In the genomic region with DNA sequence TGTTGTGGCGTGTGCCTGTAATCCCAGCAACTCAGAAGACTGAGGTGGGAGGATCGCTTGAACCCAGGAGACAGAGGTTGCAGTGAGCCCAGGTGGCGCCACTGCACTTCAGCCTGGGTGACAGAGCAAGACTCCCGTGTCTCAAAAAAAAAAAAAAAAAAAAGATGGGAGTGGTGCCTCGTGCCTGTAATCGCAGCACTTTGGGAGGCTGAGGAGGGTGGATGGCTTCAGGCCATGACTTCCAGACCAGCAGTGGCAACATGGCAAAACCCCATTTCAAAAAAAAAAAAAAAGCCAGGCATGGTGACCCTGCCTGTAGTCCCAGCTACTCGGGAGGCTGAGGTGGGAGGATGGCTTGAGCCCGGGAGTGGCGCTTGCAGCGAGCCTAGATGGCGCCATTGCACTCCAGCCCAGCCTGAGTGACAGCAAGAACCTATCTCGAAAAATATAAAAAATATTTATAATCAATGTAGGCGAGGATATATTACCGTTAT, we compare ENCODE assay signal across 8 cellular contexts. TPM values are rescaled to one million over a fixed set of nuclear protein-coding genes. Genes with fewer than 3 reads are reported as not detected.
DNase-seq lines count a peak whose midpoint lies in the region; ATAC-seq and TF ChIP-seq lines count a peak whose summit lies in the region.

No MANE protein-coding gene starts in this region.

- H3K4me3 ChIP-seq in NT2/D1 (ENCODE audit: insufficient read length, low read depth): no peak overlapping the region
- H3K4me3 ChIP-seq in retinal pigment epithelial cell (ENCODE audit: low read length): no peak overlapping the region

- ATAC-seq in HG03095 (IDR thresholded peaks at IDR 0.05; ENCODE audit: unreplicated experiment): peak; percentile 79
- ATAC-seq in foreskin keratinocyte: peak; percentile 68

- DNase-seq in GM10248 (ENCODE audit: extremely low spot score) (no peak), NT2/D1 (ENCODE audit: low read depth, low spot score) (peak; percentile 50), foreskin keratinocyte (peak; percentile 15 to 49), retinal pigment epithelial cell (ENCODE audit: low read depth) (peak; percentile 16), occipital lobe (lab: John Stamatoyannopoulos, UW) (no peak), GM19240 (ENCODE audit: insufficient read length, low spot score) (no peak)
- DNase-seq in activated T-cell treated with anti-CD3 and anti-CD28 coated beads, Interleukin-2, amount 50 U/mL, for 48 hours: peak; percentile 62 to 74

- TF ChIP-seq CTCF in GM10248 (IDR thresholded peaks at IDR 0.05; ENCODE audit: control extremely low read depth, extremely low read depth, low read depth, missing control alignments) (peak; percentile 56), foreskin keratinocyte (conservative IDR thresholded peaks at IDR 0.05) (peak; percentile 69), retinal pigment epithelial cell (conservative IDR thresholded peaks at IDR 0.05; ENCODE audit: low read depth, low read length) (peak; percentile 62)

- POLR2A ChIA-PET in GM10248 (lab: Yijun Ruan, JAX): interaction anchor here (0.6 kb wide), 1 partner anchor 27 kb away, joined by 4 read pairs; a partner anchor contains a TSS

- no peaks in the 10 kb centered on the region for H3K9me3 ChIP-seq in NT2/D1 (ENCODE audit: insufficient read depth, low read length)

- H3K27me3 ChIP-seq in NT2/D1 (ENCODE audit: insufficient read depth, insufficient read length) (no peaks in the 10 kb centered on the region), foreskin keratinocyte (no peaks in the 10 kb centered on the region)

- H3K4me1 ChIP-seq in NT2/D1 (ENCODE audit: insufficient read depth, insufficient read length): peaks cover 2% of the 10 kb centered on the region
- no peaks in the 10 kb centered on the region for H3K4me1 ChIP-seq in foreskin keratinocyte

- H3K9ac ChIP-seq in NT2/D1 (ENCODE audit: insufficient read length, low read depth): no peak overlapping the region

- peaks cover 22% of the 10 kb centered on the region for H3K36me3 ChIP-seq in NT2/D1 (ENCODE audit: insufficient read depth, insufficient read length, low read length)

- CTCF ChIA-PET in GM10248 (lab: Yijun Ruan, JAX): interaction anchor here (1.3 to 1.8 kb wide), 5 partner anchors 9 to 174 kb away, joined by 3 to 6 read pairs (median 4); a partner anchor contains a TSS

- H3K27ac ChIP-seq in foreskin keratinocyte: no peak overlapping the region

RNA-seq across cellular contexts. Expression of a gene that starts 27.0 kb away (rescaled TPM):
- total RNA-seq in foreskin keratinocyte (147 and 162 TPM in 2 replicates), occipital lobe (313 TPM)
- polyA plus RNA-seq in foreskin keratinocyte: 60.4 and 60.7 TPM in 2 replicates

RNA-seq across cellular contexts. Expression of a gene that starts 54.7 kb away (rescaled TPM):
- 4.2 TPM in 2 replicates for total RNA-seq in foreskin keratinocyte
- 0.68 and 0.77 TPM in 2 replicates for polyA plus RNA-seq in foreskin keratinocyte
- total RNA-seq in occipital lobe: 40.4 TPM

Comparison
In these comparisons a context has a peak if more than half of its experiments do, and no peak if none do; other contexts are left out.
1. DNase-seq: peak in NT2/D1 (single experiment), activated T-cell treated with anti-CD3 and anti-CD28 coated beads, Interleukin-2, amount 50 U/mL, for 48 hours (2 of 2), foreskin keratinocyte (2 of 2) and retinal pigment epithelial cell (single experiment); none in GM10248 (single experiment), occipital lobe (single experiment) and GM19240 (single experiment).
2. Peak in every context shown above with its lines, with median percentiles within 50 percentile points of each other: CTCF ChIP-seq.